ENCODE assay signal across 9 cellular contexts in the genomic region with DNA sequence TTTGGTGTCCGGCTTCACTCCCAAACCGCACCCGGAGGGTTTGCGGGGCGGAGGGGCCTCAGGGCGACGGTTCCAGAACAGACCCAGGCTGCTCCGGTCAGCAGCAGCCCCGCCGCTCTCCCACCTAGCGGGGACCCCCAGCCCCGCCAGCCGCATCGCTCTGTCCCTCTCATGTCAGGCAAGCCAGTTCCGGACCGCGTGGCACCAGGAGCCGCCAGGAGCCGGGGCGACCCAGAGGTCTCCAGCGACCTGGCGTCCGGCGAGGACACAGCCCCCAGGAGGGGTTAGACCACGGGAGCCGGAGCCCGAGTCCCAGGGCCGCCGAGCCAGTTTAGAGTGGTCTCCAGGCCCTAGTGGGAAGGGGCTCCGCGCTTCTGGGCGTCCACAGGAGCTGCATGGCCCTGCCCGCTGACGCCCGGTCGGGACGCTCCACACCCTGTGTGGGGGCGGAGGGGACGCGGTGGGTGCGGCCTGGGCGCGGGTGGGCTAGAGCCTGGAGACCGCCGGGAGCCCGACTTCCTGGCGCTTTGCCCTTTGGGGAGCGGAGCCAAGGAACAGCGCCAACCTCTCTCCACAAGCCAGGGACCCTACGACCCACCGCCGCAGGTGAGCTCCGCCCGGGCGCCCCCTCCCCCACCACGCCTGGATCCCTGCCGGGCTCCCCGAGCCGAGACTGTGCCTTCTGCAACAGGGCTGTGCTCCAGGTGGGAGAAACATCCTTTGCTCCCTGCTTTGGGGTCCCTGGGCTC. TPM values are rescaled to one million over a fixed set of nuclear protein-coding genes. Genes with fewer than 3 reads are reported as not detected.
DNase-seq lines count a peak whose midpoint lies in the region; ATAC-seq and TF ChIP-seq lines count a peak whose summit lies in the region.
"Had no signal": no experiment of that assay in that cellular context is flagged by ENCODE, and none has a peak within 500 bp of the region (broad histone marks: within the 10 kb centered on the region; RNA-seq: fewer than 3 reads in every experiment).

No MANE protein-coding gene starts in this region.

- no peaks in the 10 kb centered on the region for H3K9me2 ChIP-seq in PC-9 (ENCODE audit: insufficient read depth)

- ATAC-seq in GM21528 (IDR thresholded peaks at IDR 0.05; ENCODE audit: low FRiP score, unreplicated experiment) = no peak

- TF ChIP-seq POLR2A in sigmoid colon (IDR thresholded peaks at IDR 0.05) = no peak

- WGBS in sigmoid colon, 2 donors = 4% methylated on average over 59 of the region's 59 CpGs

- no TSS peak for BruUV-seq in PC-9 (replicated peaks; lab: Mats Ljungman, UMichigan)

- no peaks in the 10 kb centered on the region for H3F3A ChIP-seq in PC-9 (ENCODE audit: insufficient read depth, low read depth)

- no peak overlapping the region for H2AFZ ChIP-seq in PC-9

- TF ChIP-seq CTCF in HEK293 (tag by site-specific recombination; IDR thresholded peaks at IDR 0.05) = no peak
- no peak for TF ChIP-seq CTCF in sigmoid colon (IDR thresholded peaks at IDR 0.05)
- TF ChIP-seq CTCF in PC-9 (conservative IDR thresholded peaks at IDR 0.05) = no peak

- POLR2A ChIA-PET in HEK293 (lab: Yijun Ruan, JAX) = no interaction called here
- POLR2A ChIA-PET in PC-9 (lab: Charles Lee; ENCODE audit: unreplicated experiment) = no interaction called here

- H3K36me3 ChIP-seq in HEK293 (ENCODE audit: control insufficient read depth in 2 of 2, insufficient read depth in 1 of 2, low read length in 2 of 2) = no peaks in the 10 kb centered on the region
- H3K36me3 ChIP-seq in sigmoid colon = no peaks in the 10 kb centered on the region
- no peaks in the 10 kb centered on the region for H3K36me3 ChIP-seq in PC-9 (ENCODE audit: low read depth)

- H3K4me1 ChIP-seq in HEK293 (ENCODE audit: control insufficient read depth, insufficient read depth, low read length) (no peaks in the 10 kb centered on the region), sigmoid colon (peaks cover 0 to 12% (median 11%) of the 10 kb centered on the region in 4 donors), PC-9 (replicated peaks; ENCODE audit: insufficient read depth) (no peaks in the 10 kb centered on the region)

- H3K27me3 ChIP-seq in sigmoid colon = peaks cover 10 to 39% (median 13%) of the 10 kb centered on the region in 3 donors
- H3K27me3 ChIP-seq in PC-9 (ENCODE audit: insufficient read depth, low read depth) = no peaks in the 10 kb centered on the region

- no peaks in the 10 kb centered on the region for H3K79me2 ChIP-seq in PC-9 (ENCODE audit: low read depth)

- intact Hi-C loops in sigmoid colon (cut with DNase I) = loop anchor here (5.0 kb wide), 1 partner anchor 355 kb away; no protein-coding TSS in a partner anchor
- intact Hi-C loops in PC-9 (cut with micrococcal nuclease; ENCODE audit: unreplicated experiment) = no loop called here

- DNase-seq in astrocyte of the hippocampus (ENCODE audit: low read depth, low spot score) (peak; percentile 34), sigmoid colon (no peak), germinal center (ENCODE audit: low spot score) (no peak), NCI-H226 (no peak), PC-9 (no peak)
- DNase-seq: stimulated activated naive CD4-positive, alpha-beta T cell treated with Interleukin-2 at 50 U/mL for 16 hours had no signal

- H3K4me2 ChIP-seq in PC-9 = no peak overlapping the region

- peak overlapping the region; percentile 40 for H3K4me3 ChIP-seq in HEK293 (ENCODE audit: low read depth, low read length)
- peak overlapping the region; percentile 68 for H3K4me3 ChIP-seq in iPS-18c (ENCODE audit: insufficient read depth, low read depth, low read length)
- H3K4me3 ChIP-seq in sigmoid colon = peak overlapping the region; percentile 14 to 49 (median 42)
- no peak overlapping the region for H3K4me3 ChIP-seq in PC-9

- TF ChIP-seq EP300 in sigmoid colon (IDR thresholded peaks at IDR 0.05) = no peak

- H3K9me3 ChIP-seq in HEK293 (ENCODE audit: control insufficient read depth, insufficient read depth, low read depth, low read length) (no peaks in the 10 kb centered on the region), iPS-18c (ENCODE audit: control insufficient read depth, insufficient read depth, low read length) (no peaks in the 10 kb centered on the region), sigmoid colon (no peaks in the 10 kb centered on the region), PC-9 (ENCODE audit: insufficient read depth, low read depth) (no peaks in the 10 kb centered on the region; the same call in 1 of the 2 replicates)

- CTCF ChIA-PET in HEK293 (lab: Yijun Ruan, JAX) (interaction anchor here (0.7 kb wide), 1 partner anchor 906 kb away, joined by 3 read pairs; no protein-coding TSS in a partner anchor), PC-9 (lab: Charles Lee) (no interaction called here)

- H4K20me1 ChIP-seq in PC-9 (ENCODE audit: insufficient read depth) = no peaks in the 10 kb centered on the region

- H3K27ac ChIP-seq in HEK293 (ENCODE audit: extremely low read depth, low read depth, low read length) (no peak overlapping the region; the same call in 1 of the 2 replicates), sigmoid colon (no peak overlapping the region), PC-9 (no peak overlapping the region)

TF ChIP-seq in HEK293, 187 proteins besides CTCF, POLR2A, EP300 and RAD21 (continues in another document):
- TF ChIP-seq GLIS2 (tag by site-specific recombination; IDR thresholded peaks at IDR 0.05) (peak; percentile 38; the same call in 1 of the 2 replicates), ZNF292 (tag by site-specific recombination; IDR thresholded peaks at IDR 0.05; ENCODE audit: borderline replicate concordance, low read depth) (no peak), KLF1 (tag by site-specific recombination; IDR thresholded peaks at IDR 0.05) (peak; percentile 49), ZXDB (tag by site-specific recombination; IDR thresholded peaks at IDR 0.05) (no peak), SP3 (tag by site-specific recombination; IDR thresholded peaks at IDR 0.05) (0 out of 2 replicates have a peak, but pooled peaks have one; percentile 36), ZNF335 (tag by site-specific recombination; conservative IDR thresholded peaks at IDR 0.05) (peak; percentile 42; the same call in 1 of the 2 replicates), ZBTB20 (tag by site-specific recombination; IDR thresholded peaks at IDR 0.05) (0 out of 2 replicates have a peak, but pooled peaks have one; percentile 24), ZIC2 (tag by site-specific recombination; IDR thresholded peaks at IDR 0.05) (peak; percentile 24; the same call in 1 of the 2 replicates), ZNF501 (tag by site-specific recombination; IDR thresholded peaks at IDR 0.05) (no peak), GFI1B (tag by site-specific recombination; IDR thresholded peaks at IDR 0.05) (no peak), ZNF138 (tag by site-specific recombination; IDR thresholded peaks at IDR 0.05; ENCODE audit: borderline replicate concordance) (no peak), ZNF146 (tag by site-specific recombination; IDR thresholded peaks at IDR 0.05) (no peak)
- TF ChIP-seq, protein P1, sequence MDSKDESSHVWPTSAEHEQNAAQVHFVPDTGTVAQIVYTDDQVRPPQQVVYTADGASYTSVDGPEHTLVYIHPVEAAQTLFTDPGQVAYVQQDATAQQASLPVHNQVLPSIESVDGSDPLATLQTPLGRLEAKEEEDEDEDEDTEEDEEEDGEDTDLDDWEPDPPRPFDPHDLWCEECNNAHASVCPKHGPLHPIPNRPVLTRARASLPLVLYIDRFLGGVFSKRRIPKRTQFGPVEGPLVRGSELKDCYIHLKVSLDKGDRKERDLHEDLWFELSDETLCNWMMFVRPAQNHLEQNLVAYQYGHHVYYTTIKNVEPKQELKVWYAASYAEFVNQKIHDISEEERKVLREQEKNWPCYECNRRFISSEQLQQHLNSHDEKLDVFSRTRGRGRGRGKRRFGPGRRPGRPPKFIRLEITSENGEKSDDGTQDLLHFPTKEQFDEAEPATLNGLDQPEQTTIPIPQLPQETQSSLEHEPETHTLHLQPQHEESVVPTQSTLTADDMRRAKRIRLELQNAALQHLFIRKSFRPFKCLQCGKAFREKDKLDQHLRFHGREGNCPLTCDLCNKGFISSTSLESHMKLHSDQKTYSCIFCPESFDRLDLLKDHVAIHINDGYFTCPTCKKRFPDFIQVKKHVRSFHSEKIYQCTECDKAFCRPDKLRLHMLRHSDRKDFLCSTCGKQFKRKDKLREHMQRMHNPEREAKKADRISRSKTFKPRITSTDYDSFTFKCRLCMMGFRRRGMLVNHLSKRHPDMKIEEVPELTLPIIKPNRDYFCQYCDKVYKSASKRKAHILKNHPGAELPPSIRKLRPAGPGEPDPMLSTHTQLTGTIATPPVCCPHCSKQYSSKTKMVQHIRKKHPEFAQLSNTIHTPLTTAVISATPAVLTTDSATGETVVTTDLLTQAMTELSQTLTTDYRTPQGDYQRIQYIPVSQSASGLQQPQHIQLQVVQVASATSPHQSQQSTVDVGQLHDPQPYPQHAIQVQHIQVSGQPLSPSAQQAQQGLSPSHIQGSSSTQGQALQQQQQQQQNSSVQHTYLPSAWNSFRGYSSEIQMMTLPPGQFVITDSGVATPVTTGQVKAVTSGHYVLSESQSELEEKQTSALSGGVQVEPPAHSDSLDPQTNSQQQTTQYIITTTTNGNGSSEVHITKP (tag by site-specific recombination; IDR thresholded peaks at IDR 0.05) = peak; percentile 66
- TF ChIP-seq, protein P2, sequence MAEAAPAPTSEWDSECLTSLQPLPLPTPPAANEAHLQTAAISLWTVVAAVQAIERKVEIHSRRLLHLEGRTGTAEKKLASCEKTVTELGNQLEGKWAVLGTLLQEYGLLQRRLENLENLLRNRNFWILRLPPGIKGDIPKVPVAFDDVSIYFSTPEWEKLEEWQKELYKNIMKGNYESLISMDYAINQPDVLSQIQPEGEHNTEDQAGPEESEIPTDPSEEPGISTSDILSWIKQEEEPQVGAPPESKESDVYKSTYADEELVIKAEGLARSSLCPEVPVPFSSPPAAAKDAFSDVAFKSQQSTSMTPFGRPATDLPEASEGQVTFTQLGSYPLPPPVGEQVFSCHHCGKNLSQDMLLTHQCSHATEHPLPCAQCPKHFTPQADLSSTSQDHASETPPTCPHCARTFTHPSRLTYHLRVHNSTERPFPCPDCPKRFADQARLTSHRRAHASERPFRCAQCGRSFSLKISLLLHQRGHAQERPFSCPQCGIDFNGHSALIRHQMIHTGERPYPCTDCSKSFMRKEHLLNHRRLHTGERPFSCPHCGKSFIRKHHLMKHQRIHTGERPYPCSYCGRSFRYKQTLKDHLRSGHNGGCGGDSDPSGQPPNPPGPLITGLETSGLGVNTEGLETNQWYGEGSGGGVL (tag by site-specific recombination; IDR thresholded peaks at IDR 0.05) = no peak

RNA-seq across cellular contexts. Expression of a gene that starts 43.4 kb away (rescaled TPM):
- 10 to 100 TPM in 2 of 4 donors, 1 to 10 TPM in 2; 7.3 to 19.1 (median 9.2) TPM for total RNA-seq in sigmoid colon
- polyA plus RNA-seq in sigmoid colon = 1 to 10 TPM in 2 of 3 donors, under 1 TPM in 1; 0.69 to 2.2 (median 1.2) TPM
- total RNA-seq in PC-9 (2021) = 7.3 and 12.6 TPM in 2 replicates

RNA-seq across cellular contexts. Expression of a gene that starts 44.4 kb away (rescaled TPM):
- total RNA-seq in sigmoid colon = 10 to 100 TPM in 1 of 4 donors, 1 to 10 TPM in 3; 7.5 to 38.2 (median 9.6) TPM
- 1 to 10 TPM; 1.2 to 3.7 (median 1.4) TPM for polyA plus RNA-seq in sigmoid colon
- total RNA-seq in PC-9 (2021) = 3.4 and 4.6 TPM in 2 replicates

RNA-seq across cellular contexts. Expression of a gene that starts 59.1 kb away (rescaled TPM):
- total RNA-seq in sigmoid colon (10 to 100 TPM in 3 of 4 donors, 1 to 10 TPM in 1; 9.6 to 19.1 (median 14.7) TPM), PC-9 (2021) (14.0 and 22.5 TPM in 2 replicates)
- polyA plus RNA-seq in sigmoid colon = 1 to 10 TPM in 1 of 3 donors, under 1 TPM in 2; 0.60 to 4.9 (median 0.69) TPM
